Comparison of ENCODE assay signal across 31 cellular contexts in genomic region chrX:151736685-151737084, GRCh38. TPM values are rescaled to one million over a fixed set of nuclear protein-coding genes. Genes with fewer than 3 reads are reported as not detected.
"Had no signal": no experiment of that assay in that cellular context is flagged by ENCODE, and none has a peak within 500 bp of the region (broad histone marks: within the 10 kb centered on the region; RNA-seq: fewer than 3 reads in every experiment).

No MANE protein-coding gene starts in this region.

- DNase-seq: activated CD4-positive, alpha-beta memory T cell treated with anti-CD3 and anti-CD28 coated beads, Interleukin-2, amount 10 ng/mL, durations not matched to agents 7 days and 5 days; activated CD4-positive, alpha-beta T cell treated with anti-CD3 and anti-CD28 coated beads for 1 hour; activated CD4-positive, alpha-beta T cell treated with anti-CD3 and anti-CD28 coated beads for 4 hours; activated CD4-positive, alpha-beta T cell treated with anti-CD3 and anti-CD28 coated beads, Interleukin-2, amount 10 ng/mL, durations not matched to agents 7 days and 5 days; activated CD4-positive, alpha-beta T cell treated with anti-CD3 and anti-CD28 coated beads, Interleukin-2, amount 50 U/mL, for 4 hours; activated CD4-positive, CD25-positive, alpha-beta regulatory T cell; activated CD8-positive, alpha-beta memory T cell treated with anti-CD3 and anti-CD28 coated beads, Interleukin-2, amount 50 U/mL, for 48 hours; activated gamma-delta T cell; activated naive CD4-positive, alpha-beta T cell; activated naive CD4-positive, alpha-beta T cell treated with anti-CD3 and anti-CD28 coated beads, Interleukin-2, amount 10 ng/mL, durations not matched to agents 7 days and 5 days; activated naive CD8-positive, alpha-beta T cell treated with anti-CD3 and anti-CD28 coated beads, Interleukin-2, amount 10 ng/mL, durations not matched to agents 7 days and 5 days; activated T-cell treated with anti-CD3 and anti-CD28 coated beads for 4 hours; activated T-cell treated with anti-CD3 and anti-CD28 coated beads, Interleukin-2, amount 50 U/mL, for 24 hours; activated T-cell treated with anti-CD3 and anti-CD28 coated beads, Interleukin-2, amount 50 U/mL, for 72 hours; central memory CD4-positive, alpha-beta T cell; cerebellar nuclear complex; colonic mucosa; effector CD4-positive, alpha-beta T cell; effector memory CD8-positive, alpha-beta T cell; erythroblast; foreskin keratinocyte; gastrocnemius medialis; glutamatergic neuron; heart left ventricle; T-helper 2 cell had no signal

- H3K36me3 ChIP-seq: ascending aorta, breast epithelium, cardiac muscle cell, colonic mucosa, esophagus muscularis mucosa, gastrocnemius medialis, heart left ventricle had no signal

- ATAC-seq: activated naive CD4-positive, alpha-beta T cell treated with anti-CD3 and anti-CD28 coated beads, Interleukin-2, amount 50 U/mL, for 72 hours; activated T-cell treated with anti-CD3 and anti-CD28 coated beads, Interleukin-2, amount 50 U/mL, for 72 hours; effector memory CD8-positive, alpha-beta T cell; foreskin keratinocyte; gastrocnemius medialis; heart left ventricle had no signal

- H3K9me3 ChIP-seq: ascending aorta, breast epithelium, colonic mucosa, esophagus muscularis mucosa, gastrocnemius medialis, heart left ventricle had no signal

- H3K27me3 ChIP-seq: ascending aorta, cardiac muscle cell, colonic mucosa, esophagus muscularis mucosa, foreskin keratinocyte, gastrocnemius medialis had no signal

- H3K4me1 ChIP-seq: ascending aorta, breast epithelium, colonic mucosa, esophagus muscularis mucosa, foreskin keratinocyte, gastrocnemius medialis, heart left ventricle had no signal

- H3K4me3 ChIP-seq: ascending aorta, breast epithelium, cardiac muscle cell, colonic mucosa, esophagus muscularis mucosa, gastrocnemius medialis, heart left ventricle had no signal

- H3K27ac ChIP-seq: ascending aorta, breast epithelium, cardiac muscle cell, colonic mucosa, esophagus muscularis mucosa, foreskin keratinocyte, gastrocnemius medialis, heart left ventricle had no signal

RNA-seq across cellular contexts. Expression of gene CNGA2, which starts 2.1 kb away (rescaled TPM):
- total RNA-seq: activated CD4-positive, alpha-beta memory T cell treated with anti-CD3 and anti-CD28 coated beads, Interleukin-2, amount 10 ng/mL, durations not matched to agents 7 days and 5 days; activated CD4-positive, alpha-beta T cell treated with anti-CD3 and anti-CD28 coated beads, Interleukin-2, amount 10 ng/mL, durations not matched to agents 7 days and 5 days; activated naive CD4-positive, alpha-beta T cell treated with anti-CD3 and anti-CD28 coated beads, Interleukin-2, amount 50 U/mL, for 72 hours; activated naive CD8-positive, alpha-beta T cell treated with anti-CD3 and anti-CD28 coated beads, Interleukin-2, amount 10 ng/mL, durations not matched to agents 7 days and 5 days; activated T-cell treated with anti-CD3 and anti-CD28 coated beads, Interleukin-2, amount 50 U/mL, for 72 hours; ascending aorta; breast epithelium; cardiac muscle cell; colonic mucosa; esophagus muscularis mucosa; foreskin keratinocyte; gastrocnemius medialis; heart left ventricle; T-helper 1 cell treated with Interleukin-12 subunit alpha and Interleukin-12 subunit beta and Interleukin-4 antibody, amounts not matched to agents 30 ng/mL and 1 ng/mL, for 36 hours had no signal

RNA-seq across cellular contexts. Expression of gene FATE1, which starts 20.9 kb away (rescaled TPM):
- total RNA-seq: activated CD4-positive, alpha-beta memory T cell treated with anti-CD3 and anti-CD28 coated beads, Interleukin-2, amount 10 ng/mL, durations not matched to agents 7 days and 5 days; activated CD4-positive, alpha-beta T cell treated with anti-CD3 and anti-CD28 coated beads, Interleukin-2, amount 10 ng/mL, durations not matched to agents 7 days and 5 days; activated naive CD4-positive, alpha-beta T cell treated with anti-CD3 and anti-CD28 coated beads, Interleukin-2, amount 50 U/mL, for 72 hours; activated naive CD8-positive, alpha-beta T cell treated with anti-CD3 and anti-CD28 coated beads, Interleukin-2, amount 10 ng/mL, durations not matched to agents 7 days and 5 days; activated T-cell treated with anti-CD3 and anti-CD28 coated beads, Interleukin-2, amount 50 U/mL, for 72 hours; ascending aorta; breast epithelium; colonic mucosa; esophagus muscularis mucosa; foreskin keratinocyte; gastrocnemius medialis; T-helper 1 cell treated with Interleukin-12 subunit alpha and Interleukin-12 subunit beta and Interleukin-4 antibody, amounts not matched to agents 30 ng/mL and 1 ng/mL, for 36 hours had no signal

RNA-seq across cellular contexts. Expression of gene PRRG3, which starts 41.4 kb away (rescaled TPM):
- total RNA-seq: activated CD4-positive, alpha-beta memory T cell treated with anti-CD3 and anti-CD28 coated beads, Interleukin-2, amount 10 ng/mL, durations not matched to agents 7 days and 5 days; activated CD4-positive, alpha-beta T cell treated with anti-CD3 and anti-CD28 coated beads, Interleukin-2, amount 10 ng/mL, durations not matched to agents 7 days and 5 days; activated naive CD4-positive, alpha-beta T cell treated with anti-CD3 and anti-CD28 coated beads, Interleukin-2, amount 50 U/mL, for 72 hours; activated naive CD8-positive, alpha-beta T cell treated with anti-CD3 and anti-CD28 coated beads, Interleukin-2, amount 10 ng/mL, durations not matched to agents 7 days and 5 days; activated T-cell treated with anti-CD3 and anti-CD28 coated beads, Interleukin-2, amount 50 U/mL, for 72 hours; ascending aorta; foreskin keratinocyte; T-helper 1 cell treated with Interleukin-12 subunit alpha and Interleukin-12 subunit beta and Interleukin-4 antibody, amounts not matched to agents 30 ng/mL and 1 ng/mL, for 36 hours had no signal
